In genomic region chr6:131954775-131955107, GRCh38 we compare ENCODE assay signal across 9 cellular contexts. TPM values are rescaled to one million over a fixed set of nuclear protein-coding genes. Genes with fewer than 3 reads are reported as not detected.
DNase-seq lines count a peak whose midpoint lies in the region; ATAC-seq, FAIRE-seq and TF ChIP-seq lines count a peak whose summit lies in the region.
"Had no signal": no experiment of that assay in that cellular context is flagged by ENCODE, and none has a peak within 500 bp of the region (broad histone marks: within the 10 kb centered on the region; RNA-seq: fewer than 3 reads in every experiment).

No MANE protein-coding gene starts in this region.

- H3K4me3 ChIP-seq in HUES48 (ENCODE audit: low read depth, low read length) (no peak overlapping the region), body of pancreas (no peak overlapping the region), kidney (ENCODE audit: low read length in 2 of 2) (peak overlapping the region; percentile 22 to 44), subcutaneous abdominal adipose tissue (ENCODE audit: low read depth in 1 of 5, low read length in 5 of 5) (peak overlapping the region in 4 of 5 donors; percentile 17 to 50 (median 41))

- TF ChIP-seq CTCF in body of pancreas (IDR thresholded peaks at IDR 0.05), result no peak
- no peak for TF ChIP-seq CTCF in kidney (IDR thresholded peaks at IDR 0.05; ENCODE audit: borderline replicate concordance, extremely low read depth, insufficient read depth)

- H3K9ac ChIP-seq in HUES48 (ENCODE audit: low read depth, low read length) (no peak overlapping the region), kidney (ENCODE audit: low read length in 2 of 2) (no peak overlapping the region), subcutaneous abdominal adipose tissue (ENCODE audit: low read length in 5 of 5) (no peak overlapping the region)

- H3K27ac Mint-ChIP-seq in activated naive CD8-positive, alpha-beta T cell treated with anti-CD3 and anti-CD28 coated beads, Interleukin-2, amount 50 U/mL, for 24 hours, result no peak overlapping the region
- H3K27ac Mint-ChIP-seq: stimulated activated naive CD8-positive, alpha-beta T cell treated with anti-CD3 and anti-CD28 coated beads, Interleukin-15, Interleukin-2, amounts not matched to agents 100 ng/mL and 50 ng/mL, for 24 hours had no signal

- 22 to 30% methylated on average over 7 of the region's 7 CpGs for WGBS in body of pancreas, 2 donors

- no peak for FAIRE-seq in kidney (lab: Jason Lieb, UNC)

- H3K4me1 Mint-ChIP-seq in activated naive CD8-positive, alpha-beta T cell treated with anti-CD3 and anti-CD28 coated beads, Interleukin-2, amount 50 U/mL, for 24 hours, result peaks cover 10% of the 10 kb centered on the region

- no peak overlapping the region for H3K4me3 Mint-ChIP-seq in activated naive CD8-positive, alpha-beta T cell treated with anti-CD3 and anti-CD28 coated beads, Interleukin-2, amount 50 U/mL, for 24 hours
- H3K4me3 Mint-ChIP-seq: stimulated activated naive CD8-positive, alpha-beta T cell treated with anti-CD3 and anti-CD28 coated beads, Interleukin-15, Interleukin-2, amounts not matched to agents 100 ng/mL and 50 ng/mL, for 24 hours had no signal

- H3K9me3 ChIP-seq in HUES48 (ENCODE audit: control insufficient read depth, insufficient read depth, low read length) (no peaks in the 10 kb centered on the region), body of pancreas (no peaks in the 10 kb centered on the region), kidney (ENCODE audit: control insufficient read depth in 1 of 2, low read length in 2 of 2) (no peaks in the 10 kb centered on the region), subcutaneous abdominal adipose tissue (ENCODE audit: control insufficient read depth in 5 of 5, low read length in 5 of 5) (no peaks in the 10 kb centered on the region)

- H3K4me1 ChIP-seq in HUES48 (ENCODE audit: control insufficient read depth, insufficient read depth, low read length) (peaks cover 48% of the 10 kb centered on the region), body of pancreas (peaks cover 29% of the 10 kb centered on the region), kidney (ENCODE audit: control insufficient read depth in 1 of 2, insufficient read depth in 1 of 2, low read depth in 1 of 2, low read length in 2 of 2) (peaks cover 4 to 11% of the 10 kb centered on the region in 2 donors), subcutaneous abdominal adipose tissue (ENCODE audit: control insufficient read depth in 5 of 5, insufficient read depth in 5 of 5, low read length in 5 of 5) (peaks cover 1 to 37% (median 23%) of the 10 kb centered on the region in 5 donors)

- no peak for TF ChIP-seq POLR2A in body of pancreas (IDR thresholded peaks at IDR 0.05)

- H3K36me3 Mint-ChIP-seq in activated naive CD8-positive, alpha-beta T cell treated with anti-CD3 and anti-CD28 coated beads, Interleukin-2, amount 50 U/mL, for 24 hours (ENCODE audit: low read depth), result no peaks in the 10 kb centered on the region

- H3K27ac ChIP-seq in HUES48 (ENCODE audit: low read depth, low read length) (peak overlapping the region; percentile 31), body of pancreas (peak overlapping the region in 2 of 4 donors; percentile 45), kidney (ENCODE audit: low read depth in 2 of 2, low read length in 2 of 2) (peak overlapping the region in 1 of 2 donors; percentile 28), subcutaneous abdominal adipose tissue (ENCODE audit: low read depth, low read length) (peak overlapping the region; percentile 27)

- no peaks in the 10 kb centered on the region for H3K9me3 Mint-ChIP-seq in activated naive CD8-positive, alpha-beta T cell treated with anti-CD3 and anti-CD28 coated beads, Interleukin-2, amount 50 U/mL, for 24 hours
- H3K9me3 Mint-ChIP-seq: stimulated activated naive CD8-positive, alpha-beta T cell treated with anti-CD3 and anti-CD28 coated beads, Interleukin-15, Interleukin-2, amounts not matched to agents 100 ng/mL and 50 ng/mL, for 24 hours had no signal

- H3K27me3 ChIP-seq in HUES48 (ENCODE audit: control insufficient read depth, insufficient read depth, low read length) (no peaks in the 10 kb centered on the region), body of pancreas (no peaks in the 10 kb centered on the region), subcutaneous abdominal adipose tissue (ENCODE audit: control insufficient read depth in 5 of 5, insufficient read depth in 4 of 5, low read length in 5 of 5) (no peaks in the 10 kb centered on the region)

- peaks cover 48% of the 10 kb centered on the region for H3K27me3 Mint-ChIP-seq in activated naive CD8-positive, alpha-beta T cell treated with anti-CD3 and anti-CD28 coated beads, Interleukin-2, amount 50 U/mL, for 24 hours

- ATAC-seq in body of pancreas (no peak), GM18861 (IDR thresholded peaks at IDR 0.05; ENCODE audit: unreplicated experiment) (no peak), GM19452 (IDR thresholded peaks at IDR 0.05; ENCODE audit: unreplicated experiment) (no peak)
- ATAC-seq in activated naive CD8-positive, alpha-beta T cell treated with anti-CD3 and anti-CD28 coated beads, Interleukin-2, amount 50 U/mL, for 24 hours, result no peak

- DNase-seq in body of pancreas (peak; percentile 51 to 76 (median 71)), kidney (no peak), NCI-H524 (lab: John Stamatoyannopoulos, UW) (no peak)
- no peak for DNase-seq in activated naive CD8-positive, alpha-beta T cell treated with anti-CD3 and anti-CD28 coated beads, Interleukin-2, amount 50 U/mL, for 24 hours

- intact Hi-C loops in body of pancreas (cut with DNase I), result no loop called here
- intact Hi-C loops in kidney (cut with DNase I), result no loop called here

- peaks cover 7% of the 10 kb centered on the region for H3K36me3 ChIP-seq in HUES48 (ENCODE audit: control insufficient read depth, insufficient read depth, low read length)
- H3K36me3 ChIP-seq in body of pancreas (replicated peaks in 1 of 2; ENCODE audit: insufficient read depth in 1 of 2, low read depth in 2 of 2), result no peaks in the 10 kb centered on the region
- H3K36me3 ChIP-seq in kidney (ENCODE audit: control insufficient read depth in 1 of 2, insufficient read depth in 2 of 2, low read length in 2 of 2), result peaks cover 0 to 6% of the 10 kb centered on the region in 2 donors
- no peaks in the 10 kb centered on the region for H3K36me3 ChIP-seq in subcutaneous abdominal adipose tissue (ENCODE audit: control insufficient read depth in 5 of 5, insufficient read depth in 5 of 5, low read length in 5 of 5)

RNA-seq across cellular contexts. Expression of gene CCN2, which starts 3.6 kb away (rescaled TPM):
- total RNA-seq in body of pancreas, result 100 to 1,000 TPM; 109 to 203 TPM
- 64.1 TPM for total RNA-seq in kidney
- 248 TPM for polyA plus RNA-seq in kidney (ENCODE audit: insufficient read depth, low read depth, low replicate concordance)

Comparison
In these comparisons a context has a peak if more than half of its experiments do, and no peak if none do; other contexts are left out.
1. H3K4me3 ChIP-seq: peak in kidney (2 of 2) and subcutaneous abdominal adipose tissue (4 of 5); none in HUES48 (single experiment) and body of pancreas (0 of 2).
2. DNase-seq: peak in body of pancreas (4 of 4); none in kidney (single experiment), NCI-H524 (0 of 2) and activated naive CD8-positive, alpha-beta T cell treated with anti-CD3 and anti-CD28 coated beads, Interleukin-2, amount 50 U/mL, for 24 hours (single experiment).